ENCODE assay signal across 1 cellular context in genomic region chr15:97959738-97960363, GRCh38.
TF ChIP-seq lines count a peak whose summit lies in the region.

No MANE protein-coding gene starts in this region.

TF ChIP-seq in endothelial cell of umbilical vein, 7 proteins besides CTCF, POLR2A, EP300 and RAD21:
- TF ChIP-seq JUN (IDR thresholded peaks at IDR 0.05; ENCODE audit: borderline replicate concordance, insufficient read depth, insufficient read length, low read depth): no peak
- TF ChIP-seq, protein P1, sequence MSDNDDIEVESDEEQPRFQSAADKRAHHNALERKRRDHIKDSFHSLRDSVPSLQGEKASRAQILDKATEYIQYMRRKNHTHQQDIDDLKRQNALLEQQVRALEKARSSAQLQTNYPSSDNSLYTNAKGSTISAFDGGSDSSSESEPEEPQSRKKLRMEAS (IDR thresholded peaks at IDR 0.05; ENCODE audit: insufficient read depth, insufficient read length): no peak
- TF ChIP-seq POLR2AphosphoS5 (IDR thresholded peaks at IDR 0.05; ENCODE audit: insufficient read depth, low read depth, low read length): no peak
- TF ChIP-seq GATA2 (IDR thresholded peaks at IDR 0.05; ENCODE audit: insufficient read depth, insufficient read length, low read depth, low read length): peak; percentile 22
